16 cellular contexts compared by ENCODE assay signal in genomic region chr7:25578991-25579687, GRCh38.
"Had no signal": no experiment of that assay in that cellular context is flagged by ENCODE, and none has a peak within 500 bp of the region (broad histone marks: within the 10 kb centered on the region; RNA-seq: fewer than 3 reads in every experiment).

No MANE protein-coding gene starts in this region.

- H3K9me3 Mint-ChIP-seq: activated CD4-positive, alpha-beta T cell treated with anti-CD3 and anti-CD28 coated beads, Interleukin-2, amount 10 ng/mL, durations not matched to agents 24 days and 14 days; stimulated activated effector memory CD8-positive, alpha-beta T cell treated with anti-CD3 and anti-CD28 coated beads, Interleukin-12 subunit alpha, Interleukin-12 subunit beta, amount 100 ng/mL, for 72 hours had no signal

- H3K27me3 ChIP-seq: ascending aorta, pancreas, vagina had no signal

- H3K4me1 Mint-ChIP-seq: activated CD4-positive, alpha-beta T cell treated with anti-CD3 and anti-CD28 coated beads, Interleukin-2, amount 10 ng/mL, durations not matched to agents 24 days and 14 days; naive B cell; stimulated activated effector memory CD8-positive, alpha-beta T cell treated with anti-CD3 and anti-CD28 coated beads, Interleukin-12 subunit alpha, Interleukin-12 subunit beta, amount 100 ng/mL, for 72 hours had no signal

- H3K27ac Mint-ChIP-seq: activated CD4-positive, alpha-beta T cell treated with anti-CD3 and anti-CD28 coated beads, Interleukin-2, amount 10 ng/mL, durations not matched to agents 24 days and 14 days; activated CD8-positive, alpha-beta T cell treated with anti-CD3 and anti-CD28 coated beads, Interleukin-2, amount 10 ng/mL, durations not matched to agents 7 days and 5 days; naive B cell; stimulated activated effector memory CD8-positive, alpha-beta T cell treated with anti-CD3 and anti-CD28 coated beads, Interleukin-12 subunit alpha, Interleukin-12 subunit beta, amount 100 ng/mL, for 72 hours had no signal

- H3K36me3 ChIP-seq: ascending aorta, pancreas, vagina had no signal

- H3K4me3 ChIP-seq: ascending aorta, lung, pancreas, vagina had no signal

- ATAC-seq: activated CD8-positive, alpha-beta T cell treated with anti-CD3 and anti-CD28 coated beads, Interleukin-2, amount 10 ng/mL, durations not matched to agents 7 days and 5 days; pancreas; stimulated activated effector memory CD8-positive, alpha-beta T cell treated with anti-CD3 and anti-CD28 coated beads, Interleukin-12 subunit alpha, Interleukin-12 subunit beta, amount 100 ng/mL, for 72 hours had no signal

- H3K4me3 Mint-ChIP-seq: activated CD4-positive, alpha-beta T cell treated with anti-CD3 and anti-CD28 coated beads, Interleukin-2, amount 10 ng/mL, durations not matched to agents 24 days and 14 days; activated CD8-positive, alpha-beta T cell treated with anti-CD3 and anti-CD28 coated beads, Interleukin-2, amount 10 ng/mL, durations not matched to agents 7 days and 5 days; naive B cell; stimulated activated effector memory CD8-positive, alpha-beta T cell treated with anti-CD3 and anti-CD28 coated beads, Interleukin-12 subunit alpha, Interleukin-12 subunit beta, amount 100 ng/mL, for 72 hours had no signal

- H3K27ac ChIP-seq: ascending aorta, pancreas, vagina had no signal

- H3K4me1 ChIP-seq: ascending aorta, pancreas, vagina had no signal

- H3K36me3 Mint-ChIP-seq: naive B cell; stimulated activated effector memory CD8-positive, alpha-beta T cell treated with anti-CD3 and anti-CD28 coated beads, Interleukin-12 subunit alpha, Interleukin-12 subunit beta, amount 100 ng/mL, for 72 hours had no signal

- H3K9me3 ChIP-seq: ascending aorta, pancreas, vagina had no signal

- DNase-seq: activated CD4-positive, alpha-beta T cell treated with anti-CD3 and anti-CD28 coated beads, Interleukin-2, amount 10 ng/mL, durations not matched to agents 24 days and 14 days; activated CD4-positive, CD25-positive, alpha-beta regulatory T cell; activated CD8-positive, alpha-beta memory T cell treated with anti-CD3 and anti-CD28 coated beads, Interleukin-2, amount 50 U/mL, for 4 hours; activated CD8-positive, alpha-beta T cell treated with anti-CD3 and anti-CD28 coated beads, Interleukin-2, amount 10 ng/mL, durations not matched to agents 7 days and 5 days; activated naive CD4-positive, alpha-beta T cell; foreskin fibroblast; glutamatergic neuron; midbrain; naive B cell; pancreas; stimulated activated CD4-positive, alpha-beta T cell treated with anti-CD3 and anti-CD28 coated beads, Interleukin-12 subunit alpha, Interleukin-12 subunit beta, amount 100 ng/mL, for 4 hours; SW 1271 had no signal
